In the genomic region with DNA sequence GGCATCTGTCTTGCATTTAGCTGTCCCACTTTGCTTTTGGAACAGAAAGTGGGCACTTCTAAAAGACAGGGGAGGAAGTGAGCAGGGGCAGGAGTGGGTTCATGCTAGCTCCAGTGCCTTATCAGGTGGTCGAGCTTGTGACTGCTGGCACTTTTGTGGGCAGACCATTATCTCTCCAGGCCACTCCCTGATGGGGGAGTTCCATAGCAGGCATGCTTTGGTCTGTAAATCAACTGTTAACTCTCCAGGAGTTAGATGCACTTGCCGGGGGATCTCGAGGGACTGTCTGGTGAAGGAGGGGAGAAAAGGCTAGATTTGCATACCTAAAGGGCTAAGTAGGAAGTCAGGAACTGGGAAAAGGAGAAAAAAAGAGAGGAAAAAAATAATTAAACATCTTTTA, we compare ENCODE assay signal across 1 cellular context.
A peak's percentile ranks its signal among the peaks of the same experiment; 100 is the strongest.
TF ChIP-seq lines count a peak whose summit lies in the region.

No MANE protein-coding gene starts in this region.

TF ChIP-seq in H1, 55 proteins besides CTCF, POLR2A, EP300 and RAD21:
- no peak for TF ChIP-seq EZH2 (IDR thresholded peaks at IDR 0.05; ENCODE audit: low read depth, low read length, severe bottlenecking)
- 0 out of 2 replicates have a peak, but pooled peaks have one; percentile 10 for TF ChIP-seq TBP (IDR thresholded peaks at IDR 0.05; ENCODE audit: low read depth, low read length)
